In the genomic region with DNA sequence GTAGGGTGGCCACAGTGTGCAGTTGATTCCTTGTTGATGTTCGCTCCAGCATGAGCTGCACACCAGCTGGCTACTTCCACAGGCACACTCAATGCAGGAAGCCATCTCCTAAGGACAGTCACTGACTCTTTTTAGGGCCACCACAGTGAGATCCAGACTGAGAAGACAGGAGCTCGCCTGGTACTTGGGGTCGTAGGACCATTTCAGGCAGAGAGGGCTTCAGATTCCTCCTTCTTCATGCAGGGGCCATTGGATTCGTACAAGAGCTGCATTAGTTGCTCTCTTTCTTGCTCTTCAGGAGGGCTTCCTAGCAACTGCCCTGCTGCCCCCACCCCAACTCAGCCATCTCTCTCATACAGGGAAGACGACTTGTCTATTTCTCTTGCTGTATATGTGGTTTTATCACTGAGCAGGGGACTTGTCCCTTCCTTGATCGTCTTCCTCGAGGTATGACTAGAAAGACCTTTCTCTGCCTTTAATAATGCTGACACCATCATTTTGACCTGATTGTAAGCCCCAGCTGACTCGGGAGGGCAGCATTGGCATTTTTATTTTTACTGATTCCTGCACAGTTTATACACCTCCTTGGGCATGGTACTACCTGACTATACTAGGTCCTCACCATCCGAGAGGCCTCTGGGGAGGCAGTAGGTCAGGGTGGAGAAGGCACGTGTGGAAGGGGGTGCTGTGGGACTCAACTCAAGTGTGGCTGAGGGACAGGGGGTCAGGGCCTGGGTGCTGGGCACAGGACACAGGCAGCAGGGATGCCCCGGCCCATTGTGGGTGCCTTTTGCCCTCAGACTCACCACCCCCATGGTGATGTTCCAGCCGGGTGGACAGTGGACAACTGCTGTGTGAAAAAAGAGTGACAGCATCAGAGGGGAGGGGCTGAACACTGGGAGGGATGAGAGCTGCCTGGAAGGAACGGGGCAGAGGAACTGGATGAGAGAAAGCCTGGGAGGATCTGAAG, we compare ENCODE assay signal across 18 cellular contexts.
DNase-seq lines count a peak whose midpoint lies in the region; ATAC-seq, FAIRE-seq and TF ChIP-seq lines count a peak whose summit lies in the region.
"Had no signal": no experiment of that assay in that cellular context is flagged by ENCODE, and none has a peak within 500 bp of the region (broad histone marks: within the 10 kb centered on the region; RNA-seq: fewer than 3 reads in every experiment).

No MANE protein-coding gene starts in this region.

- BruUV-seq in K562 (replicated peaks; lab: Mats Ljungman, UMichigan) = no TSS peak

- H3K36me3 ChIP-seq in H7 (replicated peaks; ENCODE audit: control insufficient read depth, insufficient read depth, low read length) (no peaks in the 10 kb centered on the region), K562 (ENCODE audit: control insufficient read depth, insufficient read depth, low read length) (no peaks in the 10 kb centered on the region), mesendoderm (ENCODE audit: control insufficient read depth, insufficient read depth, low read length) (no peaks in the 10 kb centered on the region), mesenchymal stem cell (ENCODE audit: control insufficient read depth in 1 of 2, insufficient read depth in 2 of 2, low read depth in 1 of 2, low read length in 2 of 2) (no peaks in the 10 kb centered on the region)
- H3K36me3 ChIP-seq: BE2C had no signal

- TF ChIP-seq EP300 in K562 (IDR thresholded peaks at IDR 0.05; ENCODE audit: low read length) = no peak

- CTCF ChIA-PET in K562 (lab: Yijun Ruan, JAX; ENCODE audit: low intra/inter-chr PET ratio) = no interaction called here

- H3K4me3 ChIP-seq in H7 (ENCODE audit: insufficient read depth, low read depth, low read length) (no peak overlapping the region), K562 (no peak overlapping the region), mesendoderm (ENCODE audit: low read length) (no peak overlapping the region), mesenchymal stem cell (ENCODE audit: insufficient read depth in 1 of 2, low read depth in 1 of 2, low read length in 2 of 2) (no peak overlapping the region)

- no peak overlapping the region for H2BK15ac ChIP-seq in mesendoderm (replicated peaks; ENCODE audit: low read depth)
- H2BK15ac ChIP-seq in mesenchymal stem cell (ENCODE audit: low read depth, poor library complexity, severe bottlenecking) = no peak overlapping the region

- H3K9ac ChIP-seq in K562 (ENCODE audit: insufficient read depth in 1 of 2, low read depth in 2 of 2, low read length in 2 of 2) (no peak overlapping the region), mesendoderm (ENCODE audit: low read length) (no peak overlapping the region), mesenchymal stem cell (ENCODE audit: low read length) (no peak overlapping the region)

- H3K18ac ChIP-seq in mesendoderm (ENCODE audit: low read length) = no peak overlapping the region
- no peak overlapping the region for H3K18ac ChIP-seq in mesenchymal stem cell (ENCODE audit: low read depth in 1 of 2, low read length in 2 of 2)

- no peaks in the 10 kb centered on the region for H3K4me1 ChIP-seq in K562 (replicated peaks in 1 of 2; ENCODE audit: control insufficient read depth in 2 of 2, insufficient read depth in 2 of 2, low read length in 2 of 2)
- H3K4me1 ChIP-seq in mesendoderm (ENCODE audit: control insufficient read depth, low read depth, low read length) = no peaks in the 10 kb centered on the region
- H3K4me1 ChIP-seq in mesenchymal stem cell (ENCODE audit: control insufficient read depth, insufficient read depth, low read depth, low read length) = no peaks in the 10 kb centered on the region
- H3K4me1 ChIP-seq: BE2C had no signal

- no peak overlapping the region for H3K14ac ChIP-seq in mesenchymal stem cell (ENCODE audit: low read length in 2 of 2)

- H4K5ac ChIP-seq in mesendoderm (ENCODE audit: low read length) = no peak overlapping the region

- H3K27ac ChIP-seq in K562 (ENCODE audit: extremely low read depth, low read depth, low read length) (no peak overlapping the region), mesendoderm (ENCODE audit: low read depth, low read length) (no peak overlapping the region), mesenchymal stem cell (ENCODE audit: low read length, poor library complexity, severe bottlenecking) (no peak overlapping the region)
- H3K27ac ChIP-seq: C4-2B, HL-60 had no signal

- no peak overlapping the region for H4K91ac ChIP-seq in mesenchymal stem cell (ENCODE audit: low read length)

- TF ChIP-seq CTCF in K562 (IDR thresholded peaks at IDR 0.05 in 2 of 3, conservative IDR thresholded peaks at IDR 0.05 in 1 of 3; ENCODE audit: insufficient read depth in 2 of 3, low read depth in 1 of 3, low read length in 3 of 3) = no peak

- H4K20me1 ChIP-seq in K562 (replicated peaks; ENCODE audit: control insufficient read depth, insufficient read depth, low read length) = no peaks in the 10 kb centered on the region

- TF ChIP-seq RAD21 in K562 (CRISPR knock-in tag; conservative IDR thresholded peaks at IDR 0.05 in 1 of 2, IDR thresholded peaks at IDR 0.05 in 1 of 2) = no peak

- H3K4me2 ChIP-seq in K562 (ENCODE audit: insufficient read depth, low read length) = no peak overlapping the region
- H3K4me2 ChIP-seq in mesendoderm (ENCODE audit: low read length) = no peak overlapping the region
- no peak overlapping the region for H3K4me2 ChIP-seq in mesenchymal stem cell (ENCODE audit: low read length, poor library complexity, severe bottlenecking)

- no peak overlapping the region for H2BK12ac ChIP-seq in mesenchymal stem cell (ENCODE audit: low read length in 2 of 2)

- H3K23ac ChIP-seq in mesendoderm (ENCODE audit: low read length) = peak overlapping the region; percentile 45
- H3K23ac ChIP-seq in mesenchymal stem cell (ENCODE audit: low read length in 2 of 2) = no peak overlapping the region

- in situ Hi-C loops in K562 (cut with MboI) = no loop called here

- H3K27me3 ChIP-seq in H7 (ENCODE audit: control insufficient read depth, insufficient read depth, low read length) (peaks cover 13% of the 10 kb centered on the region), K562 (ENCODE audit: control insufficient read depth in 2 of 2, insufficient read depth in 2 of 2, low read length in 2 of 2) (peaks cover 61 to 84% of the 10 kb centered on the region in 2 experiments), mesendoderm (ENCODE audit: insufficient read depth, low read length, poor library complexity) (no peaks in the 10 kb centered on the region), mesenchymal stem cell (ENCODE audit: control insufficient read depth in 1 of 2, insufficient read depth in 1 of 2, low read length in 2 of 2) (peaks cover 64 to 87% of the 10 kb centered on the region in 2 experiments)

- intact Hi-C loops in K562 (cut with micrococcal nuclease) (no loop called here), posterior vena cava (cut with DNase I) (no loop called here)

- TF ChIP-seq POLR2A in K562 (conservative IDR thresholded peaks at IDR 0.05) = no peak

- no peaks in the 10 kb centered on the region for H3K9me1 ChIP-seq in K562 (ENCODE audit: control insufficient read depth, insufficient read depth, low read length)

- H2AFZ ChIP-seq in K562 (ENCODE audit: low read depth, low read length) (no peak overlapping the region), mesenchymal stem cell (ENCODE audit: low read depth, low read length) (no peak overlapping the region)

- no peak for ATAC-seq in K562

- DNase-seq in H7 (peak; percentile 6), K562 (ENCODE audit: extremely low read depth in 1 of 4, low spot score in 3 of 4) (no peak), mesendoderm (no peak), posterior vena cava (ENCODE audit: low spot score) (peak; percentile 49), middle frontal gyrus (ENCODE audit: extremely low spot score, low spot score) (no peak), NCI-H1417 treated with DMSO at 0.1 percent for 48 hours (lab: John Stamatoyannopoulos, UW) (no peak), mesenchymal stem cell (no peak)
- DNase-seq: BE2C, COR-L47, DMS153, DND-41, GDM1, GOT3 had no signal

- H3K79me1 ChIP-seq in mesendoderm (ENCODE audit: low read length) (no peaks in the 10 kb centered on the region), mesenchymal stem cell (replicated peaks; ENCODE audit: low read length, poor library complexity, severe bottlenecking) (no peaks in the 10 kb centered on the region)

- H3K4ac ChIP-seq in mesendoderm (ENCODE audit: low read depth, low read length) (no peak overlapping the region), mesenchymal stem cell (ENCODE audit: low read depth in 1 of 2, low read length in 2 of 2) (no peak overlapping the region)

- no peak for FAIRE-seq in K562 (lab: Jason Lieb, UNC)
- FAIRE-seq: A204.1, D721Med, GM19239 had no signal

- H3K79me2 ChIP-seq in K562 (ENCODE audit: control insufficient read depth, insufficient read depth, low read length) (no peaks in the 10 kb centered on the region), mesendoderm (ENCODE audit: control insufficient read depth, insufficient read depth, low read length) (no peaks in the 10 kb centered on the region)

- H3K56ac ChIP-seq in mesendoderm (ENCODE audit: low read length) = no peak overlapping the region

- 4% methylated on average over 13 of the region's 13 CpGs for WGBS in K562 (ENCODE audit: insufficient coverage, low coverage, missing lambda C conversion rate)
- no CpG with 5 or more reads among the region's 13 CpGs for WGBS in mesendoderm (ENCODE audit: extremely low coverage, insufficient coverage, low lambda C conversion rate)
- WGBS in mesenchymal stem cell = 77% methylated on average over 13 of the region's 13 CpGs

- H3K9me3 ChIP-seq in K562 (replicated peaks; ENCODE audit: control insufficient read depth, insufficient read depth, low read depth, low read length) (no peaks in the 10 kb centered on the region), mesenchymal stem cell (ENCODE audit: control insufficient read depth, low read length) (no peaks in the 10 kb centered on the region)
- H3K9me3 ChIP-seq: BE2C had no signal

- H2AK5ac ChIP-seq in mesendoderm (ENCODE audit: low read length) = no peak overlapping the region
- H2AK5ac ChIP-seq in mesenchymal stem cell (ENCODE audit: low read length, severe bottlenecking) = no peak overlapping the region

- POLR2A ChIA-PET in K562 (lab: Yijun Ruan, JAX) = interaction anchor here (0.6 to 1.1 kb wide), 2 partner anchors 8 to 29 kb away, joined by 3 read pairs; no protein-coding TSS in a partner anchor

- H4K8ac ChIP-seq in mesendoderm (ENCODE audit: low read depth, low read length) (no peak overlapping the region), mesenchymal stem cell (ENCODE audit: low read length) (no peak overlapping the region)

- no peak overlapping the region for H2BK5ac ChIP-seq in mesendoderm (ENCODE audit: low read length)
- H2BK5ac ChIP-seq in mesenchymal stem cell (ENCODE audit: low read depth, low read length, poor library complexity, severe bottlenecking) = no peak overlapping the region

- H2BK120ac ChIP-seq in mesendoderm (ENCODE audit: low read depth, low read length) (no peak overlapping the region), mesenchymal stem cell (ENCODE audit: low read depth, low read length) (no peak overlapping the region)

TF ChIP-seq in K562, 482 proteins besides CTCF, POLR2A, EP300 and RAD21 (continues in another document):
- TF ChIP-seq TRIM28 (IDR thresholded peaks at IDR 0.05) (no peak), MAFK (IDR thresholded peaks at IDR 0.05; ENCODE audit: low read length) (peak; percentile 89), C11orf30 (IDR thresholded peaks at IDR 0.05; ENCODE audit: low read depth) (peak; percentile 87), ZNF316 (IDR thresholded peaks at IDR 0.05) (peak; percentile 93)

Comparison
In these comparisons a context has a peak if more than half of its experiments do, and no peak if none do; other contexts are left out.
1. DNase-seq: peak in H7 (single experiment) and posterior vena cava (single experiment); none in K562 (0 of 4), mesendoderm (single experiment), middle frontal gyrus (single experiment), NCI-H1417 treated with DMSO at 0.1 percent for 48 hours (single experiment) and mesenchymal stem cell (single experiment).